In the genomic region with DNA sequence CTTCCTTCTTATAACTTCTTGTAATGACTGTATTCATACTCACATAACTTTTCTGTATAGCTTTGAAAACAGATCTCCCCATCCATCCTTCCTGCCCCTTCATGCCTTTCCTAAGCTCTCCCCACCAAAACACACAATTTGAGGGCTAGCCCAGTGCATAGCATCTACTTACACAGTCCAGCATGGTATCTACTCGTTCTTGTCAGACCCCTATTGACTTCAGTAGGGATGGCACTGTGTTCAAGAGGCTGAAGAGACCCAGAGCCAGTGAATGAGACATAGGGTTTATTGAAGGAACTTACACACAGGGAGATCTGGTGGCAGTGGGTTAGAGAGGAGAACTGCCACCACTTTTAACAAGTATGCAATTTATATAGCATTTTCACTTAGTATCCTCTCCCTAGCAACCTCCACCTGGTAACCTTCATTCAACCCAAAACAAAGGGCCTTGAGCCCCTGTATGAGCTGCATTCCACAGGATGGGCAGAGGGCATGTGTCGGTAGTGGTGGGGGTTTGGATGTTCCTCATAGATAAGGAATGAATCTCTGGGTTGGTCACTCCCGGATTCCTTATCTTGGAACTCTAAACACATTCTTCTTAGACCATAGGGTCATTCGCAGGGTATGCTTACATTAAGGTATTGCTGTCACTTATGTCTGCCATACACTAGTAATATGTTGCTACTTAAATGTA, we compare ENCODE assay signal across 2 cellular contexts.
TF ChIP-seq lines count a peak whose summit lies in the region.

No MANE protein-coding gene starts in this region.

TF ChIP-seq in A549, 52 proteins besides CTCF, POLR2A, EP300 and RAD21 (continued from another document):
- TF ChIP-seq, protein P1, sequence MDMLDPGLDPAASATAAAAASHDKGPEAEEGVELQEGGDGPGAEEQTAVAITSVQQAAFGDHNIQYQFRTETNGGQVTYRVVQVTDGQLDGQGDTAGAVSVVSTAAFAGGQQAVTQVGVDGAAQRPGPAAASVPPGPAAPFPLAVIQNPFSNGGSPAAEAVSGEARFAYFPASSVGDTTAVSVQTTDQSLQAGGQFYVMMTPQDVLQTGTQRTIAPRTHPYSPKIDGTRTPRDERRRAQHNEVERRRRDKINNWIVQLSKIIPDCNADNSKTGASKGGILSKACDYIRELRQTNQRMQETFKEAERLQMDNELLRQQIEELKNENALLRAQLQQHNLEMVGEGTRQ (IDR thresholded peaks at IDR 0.05): no peak

TF ChIP-seq in GM23338, 12 proteins besides CTCF, POLR2A, EP300 and RAD21:
- TF ChIP-seq, protein P2, sequence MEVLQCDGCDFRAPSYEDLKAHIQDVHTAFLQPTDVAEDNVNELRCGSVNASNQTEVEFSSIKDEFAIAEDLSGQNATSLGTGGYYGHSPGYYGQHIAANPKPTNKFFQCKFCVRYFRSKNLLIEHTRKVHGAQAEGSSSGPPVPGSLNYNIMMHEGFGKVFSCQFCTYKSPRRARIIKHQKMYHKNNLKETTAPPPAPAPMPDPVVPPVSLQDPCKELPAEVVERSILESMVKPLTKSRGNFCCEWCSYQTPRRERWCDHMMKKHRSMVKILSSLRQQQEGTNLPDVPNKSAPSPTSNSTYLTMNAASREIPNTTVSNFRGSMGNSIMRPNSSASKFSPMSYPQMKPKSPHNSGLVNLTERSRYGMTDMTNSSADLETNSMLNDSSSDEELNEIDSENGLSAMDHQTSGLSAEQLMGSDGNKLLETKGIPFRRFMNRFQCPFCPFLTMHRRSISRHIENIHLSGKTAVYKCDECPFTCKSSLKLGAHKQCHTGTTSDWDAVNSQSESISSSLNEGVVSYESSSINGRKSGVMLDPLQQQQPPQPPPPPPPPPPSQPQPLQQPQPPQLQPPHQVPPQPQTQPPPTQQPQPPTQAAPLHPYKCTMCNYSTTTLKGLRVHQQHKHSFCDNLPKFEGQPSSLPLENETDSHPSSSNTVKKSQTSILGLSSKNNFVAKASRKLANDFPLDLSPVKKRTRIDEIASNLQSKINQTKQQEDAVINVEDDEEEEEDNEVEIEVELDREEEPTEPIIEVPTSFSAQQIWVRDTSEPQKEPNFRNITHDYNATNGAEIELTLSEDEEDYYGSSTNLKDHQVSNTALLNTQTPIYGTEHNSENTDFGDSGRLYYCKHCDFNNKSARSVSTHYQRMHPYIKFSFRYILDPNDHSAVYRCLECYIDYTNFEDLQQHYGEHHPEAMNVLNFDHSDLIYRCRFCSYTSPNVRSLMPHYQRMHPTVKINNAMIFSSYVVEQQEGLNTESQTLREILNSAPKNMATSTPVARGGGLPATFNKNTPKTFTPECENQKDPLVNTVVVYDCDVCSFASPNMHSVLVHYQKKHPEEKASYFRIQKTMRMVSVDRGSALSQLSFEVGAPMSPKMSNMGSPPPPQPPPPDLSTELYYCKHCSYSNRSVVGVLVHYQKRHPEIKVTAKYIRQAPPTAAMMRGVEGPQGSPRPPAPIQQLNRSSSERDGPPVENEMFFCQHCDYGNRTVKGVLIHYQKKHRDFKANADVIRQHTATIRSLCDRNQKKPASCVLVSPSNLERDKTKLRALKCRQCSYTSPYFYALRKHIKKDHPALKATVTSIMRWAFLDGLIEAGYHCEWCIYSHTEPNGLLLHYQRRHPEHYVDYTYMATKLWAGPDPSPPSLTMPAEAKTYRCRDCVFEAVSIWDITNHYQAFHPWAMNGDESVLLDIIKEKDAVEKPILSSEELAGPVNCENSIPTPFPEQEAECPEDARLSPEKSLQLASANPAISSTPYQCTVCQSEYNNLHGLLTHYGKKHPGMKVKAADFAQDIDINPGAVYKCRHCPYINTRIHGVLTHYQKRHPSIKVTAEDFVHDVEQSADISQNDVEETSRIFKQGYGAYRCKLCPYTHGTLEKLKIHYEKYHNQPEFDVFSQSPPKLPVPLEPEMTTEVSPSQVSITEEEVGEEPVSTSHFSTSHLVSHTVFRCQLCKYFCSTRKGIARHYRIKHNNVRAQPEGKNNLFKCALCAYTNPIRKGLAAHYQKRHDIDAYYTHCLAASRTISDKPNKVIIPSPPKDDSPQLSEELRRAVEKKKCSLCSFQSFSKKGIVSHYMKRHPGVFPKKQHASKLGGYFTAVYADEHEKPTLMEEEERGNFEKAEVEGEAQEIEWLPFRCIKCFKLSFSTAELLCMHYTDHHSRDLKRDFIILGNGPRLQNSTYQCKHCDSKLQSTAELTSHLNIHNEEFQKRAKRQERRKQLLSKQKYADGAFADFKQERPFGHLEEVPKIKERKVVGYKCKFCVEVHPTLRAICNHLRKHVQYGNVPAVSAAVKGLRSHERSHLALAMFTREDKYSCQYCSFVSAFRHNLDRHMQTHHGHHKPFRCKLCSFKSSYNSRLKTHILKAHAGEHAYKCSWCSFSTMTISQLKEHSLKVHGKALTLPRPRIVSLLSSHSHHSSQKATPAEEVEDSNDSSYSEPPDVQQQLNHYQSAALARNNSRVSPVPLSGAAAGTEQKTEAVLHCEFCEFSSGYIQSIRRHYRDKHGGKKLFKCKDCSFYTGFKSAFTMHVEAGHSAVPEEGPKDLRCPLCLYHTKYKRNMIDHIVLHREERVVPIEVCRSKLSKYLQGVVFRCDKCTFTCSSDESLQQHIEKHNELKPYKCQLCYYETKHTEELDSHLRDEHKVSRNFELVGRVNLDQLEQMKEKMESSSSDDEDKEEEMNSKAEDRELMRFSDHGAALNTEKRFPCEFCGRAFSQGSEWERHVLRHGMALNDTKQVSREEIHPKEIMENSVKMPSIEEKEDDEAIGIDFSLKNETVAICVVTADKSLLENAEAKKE (CRISPR knock-in tag; IDR thresholded peaks at IDR 0.05): no peak
- TF ChIP-seq POLR2AphosphoS5 (IDR thresholded peaks at IDR 0.05; ENCODE audit: low read depth) (no peak), EZH2phosphoT487 (IDR thresholded peaks at IDR 0.05; ENCODE audit: unreplicated experiment) (no peak), JUNB (IDR thresholded peaks at IDR 0.05; ENCODE audit: unreplicated experiment) (no peak), EZH2 (IDR thresholded peaks at IDR 0.05; ENCODE audit: low read depth, unreplicated experiment) (no peak), ZNF331 (CRISPR knock-in tag; IDR thresholded peaks at IDR 0.05; ENCODE audit: low read depth) (no peak), CREB1 (CRISPR knock-in tag; IDR thresholded peaks at IDR 0.05; ENCODE audit: low read depth) (no peak), NANOG (IDR thresholded peaks at IDR 0.05; ENCODE audit: borderline replicate concordance) (no peak), STAT1 (IDR thresholded peaks at IDR 0.05; ENCODE audit: unreplicated experiment) (no peak), ZNF114 (CRISPR knock-in tag; IDR thresholded peaks at IDR 0.05) (no peak)
- TF ChIP-seq, protein P3, sequence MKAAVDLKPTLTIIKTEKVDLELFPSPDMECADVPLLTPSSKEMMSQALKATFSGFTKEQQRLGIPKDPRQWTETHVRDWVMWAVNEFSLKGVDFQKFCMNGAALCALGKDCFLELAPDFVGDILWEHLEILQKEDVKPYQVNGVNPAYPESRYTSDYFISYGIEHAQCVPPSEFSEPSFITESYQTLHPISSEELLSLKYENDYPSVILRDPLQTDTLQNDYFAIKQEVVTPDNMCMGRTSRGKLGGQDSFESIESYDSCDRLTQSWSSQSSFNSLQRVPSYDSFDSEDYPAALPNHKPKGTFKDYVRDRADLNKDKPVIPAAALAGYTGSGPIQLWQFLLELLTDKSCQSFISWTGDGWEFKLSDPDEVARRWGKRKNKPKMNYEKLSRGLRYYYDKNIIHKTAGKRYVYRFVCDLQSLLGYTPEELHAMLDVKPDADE (IDR thresholded peaks at IDR 0.05): no peak
- TF ChIP-seq, protein P4, sequence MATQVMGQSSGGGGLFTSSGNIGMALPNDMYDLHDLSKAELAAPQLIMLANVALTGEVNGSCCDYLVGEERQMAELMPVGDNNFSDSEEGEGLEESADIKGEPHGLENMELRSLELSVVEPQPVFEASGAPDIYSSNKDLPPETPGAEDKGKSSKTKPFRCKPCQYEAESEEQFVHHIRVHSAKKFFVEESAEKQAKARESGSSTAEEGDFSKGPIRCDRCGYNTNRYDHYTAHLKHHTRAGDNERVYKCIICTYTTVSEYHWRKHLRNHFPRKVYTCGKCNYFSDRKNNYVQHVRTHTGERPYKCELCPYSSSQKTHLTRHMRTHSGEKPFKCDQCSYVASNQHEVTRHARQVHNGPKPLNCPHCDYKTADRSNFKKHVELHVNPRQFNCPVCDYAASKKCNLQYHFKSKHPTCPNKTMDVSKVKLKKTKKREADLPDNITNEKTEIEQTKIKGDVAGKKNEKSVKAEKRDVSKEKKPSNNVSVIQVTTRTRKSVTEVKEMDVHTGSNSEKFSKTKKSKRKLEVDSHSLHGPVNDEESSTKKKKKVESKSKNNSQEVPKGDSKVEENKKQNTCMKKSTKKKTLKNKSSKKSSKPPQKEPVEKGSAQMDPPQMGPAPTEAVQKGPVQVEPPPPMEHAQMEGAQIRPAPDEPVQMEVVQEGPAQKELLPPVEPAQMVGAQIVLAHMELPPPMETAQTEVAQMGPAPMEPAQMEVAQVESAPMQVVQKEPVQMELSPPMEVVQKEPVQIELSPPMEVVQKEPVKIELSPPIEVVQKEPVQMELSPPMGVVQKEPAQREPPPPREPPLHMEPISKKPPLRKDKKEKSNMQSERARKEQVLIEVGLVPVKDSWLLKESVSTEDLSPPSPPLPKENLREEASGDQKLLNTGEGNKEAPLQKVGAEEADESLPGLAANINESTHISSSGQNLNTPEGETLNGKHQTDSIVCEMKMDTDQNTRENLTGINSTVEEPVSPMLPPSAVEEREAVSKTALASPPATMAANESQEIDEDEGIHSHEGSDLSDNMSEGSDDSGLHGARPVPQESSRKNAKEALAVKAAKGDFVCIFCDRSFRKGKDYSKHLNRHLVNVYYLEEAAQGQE (IDR thresholded peaks at IDR 0.05; ENCODE audit: unreplicated experiment): no peak
